9 cellular contexts compared by ENCODE assay signal in genomic region chr17:41733348-41734138, GRCh38. TPM values are rescaled to one million over a fixed set of nuclear protein-coding genes. Genes with fewer than 3 reads are reported as not detected.
DNase-seq lines count a peak whose midpoint lies in the region; ATAC-seq and TF ChIP-seq lines count a peak whose summit lies in the region.
"Had no signal": no experiment of that assay in that cellular context is flagged by ENCODE, and none has a peak within 500 bp of the region (broad histone marks: within the 10 kb centered on the region; RNA-seq: fewer than 3 reads in every experiment).

No MANE protein-coding gene starts in this region.

- no peak overlapping the region for H3K27ac ChIP-seq in ectodermal cell (ENCODE audit: insufficient read depth, low read depth, low read length, poor library complexity, severe bottlenecking)
- no peak overlapping the region for H3K27ac ChIP-seq in neural cell (ENCODE audit: low read length)

- H3K9ac ChIP-seq in neural cell (ENCODE audit: low read length): no peak overlapping the region

- H3K9me3 ChIP-seq in ectodermal cell (ENCODE audit: control insufficient read depth, low read length) (no peaks in the 10 kb centered on the region), neural cell (ENCODE audit: low read length) (no peaks in the 10 kb centered on the region)

- H3K4me3 ChIP-seq in BJ (ENCODE audit: low read depth, low read length) (peak overlapping the region; percentile 41), HFF-Myc (replicated peaks; ENCODE audit: low read depth, low read length) (peak overlapping the region; percentile 34), ectodermal cell (ENCODE audit: insufficient read depth, low read depth, low read length) (peak overlapping the region; percentile 47), neural cell (ENCODE audit: low read length) (peak overlapping the region; percentile 77)

- TF ChIP-seq EP300 in neural cell (conservative IDR thresholded peaks at IDR 0.05; ENCODE audit: poor library complexity, severe bottlenecking): no peak

- no peak overlapping the region for H3K4me2 ChIP-seq in neural cell (ENCODE audit: low read length)

- H3K36me3 ChIP-seq in BJ (ENCODE audit: control insufficient read depth, insufficient read depth, low read length) (no peaks in the 10 kb centered on the region), ectodermal cell (ENCODE audit: control insufficient read depth, insufficient read depth, low read length) (no peaks in the 10 kb centered on the region), neural cell (ENCODE audit: insufficient read depth, low read length) (no peaks in the 10 kb centered on the region)

- no peak for DNase-seq in BJ (ENCODE audit: low read depth)
- DNase-seq in HFF-Myc (ENCODE audit: extremely low read depth, low read depth): no peak
- no peak for DNase-seq in NCI-H2196 treated with DMSO at 0.1 percent for 48 hours (lab: John Stamatoyannopoulos, UW; ENCODE audit: unreplicated experiment)
- DNase-seq in midbrain (lab: John Stamatoyannopoulos, UW): no peak
- DNase-seq: kidney glomerular epithelial cell had no signal

- no peaks in the 10 kb centered on the region for H3K4me1 ChIP-seq in ectodermal cell (ENCODE audit: control insufficient read depth, insufficient read depth, low read length)

- TF ChIP-seq RAD21 in neural cell (conservative IDR thresholded peaks at IDR 0.05): no peak

- H3K9me2 ChIP-seq in neural cell (ENCODE audit: insufficient read depth, low read length): no peaks in the 10 kb centered on the region

- no peaks in the 10 kb centered on the region for H3K79me2 ChIP-seq in neural cell (replicated peaks; ENCODE audit: insufficient read depth, low read length)

- H3K27me3 ChIP-seq in BJ (ENCODE audit: control insufficient read depth, insufficient read depth, low read length) (peaks cover 45% of the 10 kb centered on the region), ectodermal cell (ENCODE audit: control insufficient read depth, insufficient read depth, low read length, poor library complexity, severe bottlenecking) (peaks cover 74% of the 10 kb centered on the region), neural cell (ENCODE audit: insufficient read depth, low read depth, low read length) (peaks cover 60% of the 10 kb centered on the region)

- TF ChIP-seq CTCF in BJ (IDR thresholded peaks at IDR 0.05; ENCODE audit: insufficient read depth, low read depth, low read length): no peak
- TF ChIP-seq CTCF in HFF-Myc (IDR thresholded peaks at IDR 0.05; ENCODE audit: low read depth, low read length, missing control alignments): no peak
- TF ChIP-seq CTCF in neural cell (IDR thresholded peaks at IDR 0.05; ENCODE audit: poor library complexity, severe bottlenecking): no peak

- WGBS in ectodermal cell, 2 experiments: 12 to 13% methylated on average over 37 to 40 of the region's 40 CpGs

- no peak overlapping the region for H2AFZ ChIP-seq in neural cell (ENCODE audit: low read depth, low read length)

- CTCF ChIA-PET in BJ (lab: Yijun Ruan, JAX): interaction anchor here (1.0 to 14.6 kb wide), 3 partner anchors 53 to 75 kb away, joined by 3 to 125 read pairs (median 3); partner anchors contain the start of gene JUP

- H3F3A ChIP-seq in neural cell (ENCODE audit: insufficient read depth, low read length, poor library complexity, severe bottlenecking): no peaks in the 10 kb centered on the region

- POLR2A ChIA-PET in BJ (lab: Charles Lee): no interaction called here

- no peak for ATAC-seq in HG02840 (IDR thresholded peaks at IDR 0.05; ENCODE audit: low FRiP score, unreplicated experiment)
- no peak for ATAC-seq in GM19328 (IDR thresholded peaks at IDR 0.05; ENCODE audit: unreplicated experiment)

- H4K20me1 ChIP-seq in neural cell (ENCODE audit: insufficient read depth): no peaks in the 10 kb centered on the region

TF ChIP-seq in neural cell, 6 proteins besides CTCF, POLR2A, EP300 and RAD21:
- TF ChIP-seq MXI1 (conservative IDR thresholded peaks at IDR 0.05; ENCODE audit: poor library complexity, severe bottlenecking): no peak
- TF ChIP-seq POLR2AphosphoS5 (IDR thresholded peaks at IDR 0.05): no peak
- no peak for TF ChIP-seq REST (IDR thresholded peaks at IDR 0.05; ENCODE audit: borderline replicate concordance)
- no peak for TF ChIP-seq TAF1 (IDR thresholded peaks at IDR 0.05; ENCODE audit: low read depth)
- TF ChIP-seq SMC3 (conservative IDR thresholded peaks at IDR 0.05; ENCODE audit: poor library complexity): no peak
- TF ChIP-seq EZH2 (IDR thresholded peaks at IDR 0.05; ENCODE audit: borderline replicate concordance, insufficient read depth, low read length, poor library complexity, severe bottlenecking): no peak
TF ChIP-seq in neural cell: peak in this region for 0.

RNA-seq across cellular contexts. Expression of gene HAP1, which starts 0.9 kb away (rescaled TPM):
- 0.05 and 0.10 TPM in 2 replicates for polyA plus RNA-seq in BJ (2011; rRNA removed)
- 0.05 TPM in 2 replicates for polyA minus RNA-seq in BJ (2011; rRNA and poly(A)+ RNA removed)
- 2.0 TPM for polyA plus RNA-seq in ectodermal cell (2013, experiment 1 of 4)
- polyA plus RNA-seq in ectodermal cell (2013, experiment 2 of 4): 1.8 TPM
- 1.0 TPM for polyA plus RNA-seq in ectodermal cell (2013, experiment 3 of 4)
- 1.1 TPM for polyA plus RNA-seq in ectodermal cell (2013, experiment 4 of 4)
- polyA plus RNA-seq in neural cell: 0.79 and 1.5 TPM in 2 replicates
- 0.97 and 1.0 TPM in 2 replicates for polyA minus RNA-seq in neural cell

RNA-seq across cellular contexts. Expression of gene GAST, which starts 21.4 kb away (rescaled TPM):
- polyA plus RNA-seq in BJ (2011; rRNA removed) (not detected in 2 replicates), neural cell (not detected in 2 replicates)
- not detected in 2 replicates for polyA minus RNA-seq in BJ (2011; rRNA and poly(A)+ RNA removed)
- polyA plus RNA-seq in ectodermal cell (2013, experiment 1 of 4): not detected
- polyA plus RNA-seq in ectodermal cell (2013, experiment 2 of 4): not detected
- not detected for polyA plus RNA-seq in ectodermal cell (2013, experiment 3 of 4)
- polyA plus RNA-seq in ectodermal cell (2013, experiment 4 of 4): not detected
- not detected in 2 replicates for polyA minus RNA-seq in neural cell

RNA-seq across cellular contexts. Expression of gene EIF1, which starts 44.9 kb away (rescaled TPM):
- 251 and 479 TPM in 2 replicates for polyA plus RNA-seq in BJ (2011; rRNA removed)
- polyA minus RNA-seq in BJ (2011; rRNA and poly(A)+ RNA removed): 98.7 and 166 TPM in 2 replicates
- 533 TPM for polyA plus RNA-seq in ectodermal cell (2013, experiment 1 of 4)
- 531 TPM for polyA plus RNA-seq in ectodermal cell (2013, experiment 2 of 4)
- polyA plus RNA-seq in ectodermal cell (2013, experiment 3 of 4): 503 TPM
- polyA plus RNA-seq in ectodermal cell (2013, experiment 4 of 4): 534 TPM
- 257 and 258 TPM in 2 replicates for polyA plus RNA-seq in neural cell
- polyA minus RNA-seq in neural cell: 199 and 224 TPM in 2 replicates

RNA-seq across cellular contexts. Expression of gene JUP, which starts 53.0 kb away (rescaled TPM):
- polyA plus RNA-seq in BJ (2011; rRNA removed) (7.3 and 9.4 TPM in 2 replicates), neural cell (46.1 and 82.2 TPM in 2 replicates)
- polyA minus RNA-seq in BJ (2011; rRNA and poly(A)+ RNA removed): 10.6 and 16.2 TPM in 2 replicates
- 71.2 TPM for polyA plus RNA-seq in ectodermal cell (2013, experiment 1 of 4)
- 75.1 TPM for polyA plus RNA-seq in ectodermal cell (2013, experiment 2 of 4)
- 56.5 TPM for polyA plus RNA-seq in ectodermal cell (2013, experiment 3 of 4)
- 60.8 TPM for polyA plus RNA-seq in ectodermal cell (2013, experiment 4 of 4)
- polyA minus RNA-seq in neural cell: 102 and 125 TPM in 2 replicates
